In genomic region chrX:19617550-19617949, GRCh38 we compare ENCODE assay signal across 20 cellular contexts.
"Had no signal": no experiment of that assay in that cellular context is flagged by ENCODE, and none has a peak within 500 bp of the region (broad histone marks: within the 10 kb centered on the region; RNA-seq: fewer than 3 reads in every experiment).

No MANE protein-coding gene starts in this region.

- H3K27me3 ChIP-seq: esophagus muscularis mucosa, gastrocnemius medialis, ovary, spleen, testis, upper lobe of left lung had no signal

- DNase-seq: activated CD4-positive, alpha-beta T cell treated with anti-CD3 and anti-CD28 coated beads for 4 hours; activated CD8-positive, alpha-beta memory T cell treated with anti-CD3 and anti-CD28 coated beads, Interleukin-2, amount 10 ng/mL, durations not matched to agents 7 days and 5 days; activated CD8-positive, alpha-beta T cell treated with anti-CD3 and anti-CD28 coated beads for 36 hours; activated naive CD8-positive, alpha-beta T cell treated with anti-CD3 and anti-CD28 coated beads for 36 hours; activated T-cell treated with anti-CD3 and anti-CD28 coated beads for 4 hours; central memory CD4-positive, alpha-beta T cell; gastrocnemius medialis; mesenchymal stem cell; ovary; spleen; stimulated activated CD4-positive, alpha-beta T cell treated with anti-CD3 and anti-CD28 coated beads, Interleukin-4, amount 100 ng/mL, for 1 hour; stimulated activated naive CD4-positive, alpha-beta T cell; T1000; testis; upper lobe of left lung had no signal

- ATAC-seq: activated CD8-positive, alpha-beta memory T cell treated with anti-CD3 and anti-CD28 coated beads, Interleukin-2, amount 10 ng/mL, durations not matched to agents 7 days and 5 days; activated CD8-positive, alpha-beta T cell treated with anti-CD3 and anti-CD28 coated beads for 36 hours; gastrocnemius medialis; WTC11 had no signal

- FAIRE-seq: islet of Langerhans had no signal

- H3K4me3 ChIP-seq: coronary artery, esophagus muscularis mucosa, gastrocnemius medialis, ovary, prostate gland, spleen, testis, upper lobe of left lung had no signal

- H3K4me1 ChIP-seq: gastrocnemius medialis, prostate gland, spleen, testis had no signal

- H3K27ac ChIP-seq: coronary artery, esophagus muscularis mucosa, gastrocnemius medialis, ovary, prostate gland, spleen, upper lobe of left lung had no signal

- H3K36me3 ChIP-seq: esophagus muscularis mucosa, gastrocnemius medialis, ovary, prostate gland, spleen, upper lobe of left lung had no signal

- H3K9me3 ChIP-seq: gastrocnemius medialis, ovary, prostate gland, testis, upper lobe of left lung had no signal
